ENCODE assay signal across 11 cellular contexts in genomic region chr9:99513441-99514112, GRCh38.
DNase-seq lines count a peak whose midpoint lies in the region; ATAC-seq, FAIRE-seq and TF ChIP-seq lines count a peak whose summit lies in the region.
"Had no signal": no experiment of that assay in that cellular context is flagged by ENCODE, and none has a peak within 500 bp of the region (broad histone marks: within the 10 kb centered on the region; RNA-seq: fewer than 3 reads in every experiment).

No MANE protein-coding gene starts in this region.

- H3K27me3 ChIP-seq in osteoblast (ENCODE audit: insufficient read depth, low read length): peaks cover 6% of the 10 kb centered on the region

- H3K4me3 Mint-ChIP-seq in chondrocyte (ENCODE audit: unreplicated experiment): no peak overlapping the region
- H3K4me3 Mint-ChIP-seq: activated naive CD8-positive, alpha-beta T cell treated with anti-CD3 and anti-CD28 coated beads, Interleukin-2, amount 10 ng/mL, durations not matched to agents 7 days and 5 days; endodermal cell had no signal

- no peak overlapping the region for H3K4me3 ChIP-seq in osteoblast (ENCODE audit: insufficient read depth, low read length)

- H3K4me2 ChIP-seq in osteoblast (ENCODE audit: insufficient read depth, low read length): no peak overlapping the region

- no peaks in the 10 kb centered on the region for H3K4me1 Mint-ChIP-seq in chondrocyte (ENCODE audit: low read depth)

- no peaks in the 10 kb centered on the region for H3K9me3 ChIP-seq in osteoblast (ENCODE audit: low read depth, low read length)

- no peaks in the 10 kb centered on the region for H3K36me3 ChIP-seq in osteoblast (ENCODE audit: insufficient read depth, low read length)

- no peaks in the 10 kb centered on the region for H4K20me1 ChIP-seq in osteoblast (ENCODE audit: insufficient read depth, low read length)

- ATAC-seq in GM19023 (IDR thresholded peaks at IDR 0.05; ENCODE audit: unreplicated experiment) (peak; percentile 52), GM21786 (IDR thresholded peaks at IDR 0.05; ENCODE audit: unreplicated experiment) (peak; percentile 72), HG03432 (IDR thresholded peaks at IDR 0.05; ENCODE audit: unreplicated experiment) (peak; percentile 73)
- ATAC-seq: activated CD4-positive, CD25-positive, alpha-beta regulatory T cell treated with anti-CD3 and anti-CD28 coated beads, Interleukin-2, amount 50 U/mL, for 24 hours had no signal

- H2AFZ ChIP-seq in osteoblast (ENCODE audit: low read length): no peak overlapping the region

- no peaks in the 10 kb centered on the region for H3K4me1 ChIP-seq in osteoblast (ENCODE audit: insufficient read depth, low read length)

- H3K27me3 Mint-ChIP-seq in chondrocyte (ENCODE audit: low read depth): no peaks in the 10 kb centered on the region

- no peaks in the 10 kb centered on the region for H3K79me2 ChIP-seq in osteoblast (ENCODE audit: insufficient read depth, low read length)

- H3K9me3 Mint-ChIP-seq in chondrocyte (ENCODE audit: low read depth): no peaks in the 10 kb centered on the region
- H3K9me3 Mint-ChIP-seq: activated naive CD8-positive, alpha-beta T cell treated with anti-CD3 and anti-CD28 coated beads, Interleukin-2, amount 10 ng/mL, durations not matched to agents 7 days and 5 days; endodermal cell had no signal

- H3K27ac ChIP-seq in osteoblast (ENCODE audit: low read depth, low read length): no peak overlapping the region

- DNase-seq in osteoblast (ENCODE audit: insufficient read length, low spot score, missing footprints) (peak; percentile 18), chondrocyte (ENCODE audit: low spot score) (no peak), HTR-8/SVneo (ENCODE audit: insufficient read length, low spot score) (no peak), RPMI8226 (no peak)
- DNase-seq: activated naive CD8-positive, alpha-beta T cell treated with anti-CD3 and anti-CD28 coated beads, Interleukin-2, amount 10 ng/mL, durations not matched to agents 7 days and 5 days; endodermal cell; NCI-H1417 treated with DMSO at 0.1 percent for 48 hours had no signal

- no peak overlapping the region for H3K27ac Mint-ChIP-seq in chondrocyte (ENCODE audit: unreplicated experiment)
- H3K27ac Mint-ChIP-seq: activated naive CD8-positive, alpha-beta T cell treated with anti-CD3 and anti-CD28 coated beads, Interleukin-2, amount 10 ng/mL, durations not matched to agents 7 days and 5 days; endodermal cell had no signal

- no peaks in the 10 kb centered on the region for H3K36me3 Mint-ChIP-seq in chondrocyte (ENCODE audit: low read depth)
- H3K36me3 Mint-ChIP-seq: activated naive CD8-positive, alpha-beta T cell treated with anti-CD3 and anti-CD28 coated beads, Interleukin-2, amount 10 ng/mL, durations not matched to agents 7 days and 5 days had no signal

- no peak for TF ChIP-seq CTCF in osteoblast (IDR thresholded peaks at IDR 0.05; ENCODE audit: extremely low read depth, low read depth, low read length)
- TF ChIP-seq CTCF in chondrocyte (IDR thresholded peaks at IDR 0.05): no peak

- no peak for FAIRE-seq in HTR-8/SVneo (lab: Jason Lieb, UNC)
